Comparison of ENCODE assay signal across 9 cellular contexts in genomic region chr11:75536786-75537629, GRCh38. TPM values are rescaled to one million over a fixed set of nuclear protein-coding genes. Genes with fewer than 3 reads are reported as not detected.
A peak's percentile ranks its signal among the peaks of the same experiment; 100 is the strongest.
DNase-seq lines count a peak whose midpoint lies in the region; ATAC-seq and TF ChIP-seq lines count a peak whose summit lies in the region.
"Had no signal": no experiment of that assay in that cellular context is flagged by ENCODE, and none has a peak within 500 bp of the region (broad histone marks: within the 10 kb centered on the region; RNA-seq: fewer than 3 reads in every experiment).

No MANE protein-coding gene starts in this region.

- H3K27me3 Mint-ChIP-seq in activated T-cell treated with anti-CD3 and anti-CD28 coated beads, Interleukin-2, amount 50 U/mL, for 4 hours (ENCODE audit: low read depth): no peaks in the 10 kb centered on the region

- peak overlapping the region; percentile 23 for H3K4me3 Mint-ChIP-seq in activated T-cell treated with anti-CD3 and anti-CD28 coated beads, Interleukin-2, amount 50 U/mL, for 4 hours

- peak; percentile 86 for DNase-seq in Karpas-422
- peak; percentile 31 for DNase-seq in activated T-cell treated with anti-CD3 and anti-CD28 coated beads, Interleukin-2, amount 50 U/mL, for 4 hours
- DNase-seq in stimulated activated CD8-positive, alpha-beta memory T cell treated with anti-CD3 and anti-CD28 coated beads, Interleukin-15, amount 100 ng/mL, for 48 hours (ENCODE audit: low read depth in 2 of 2): peak; percentile 63 to 67
- DNase-seq in KG1 (lab: John Stamatoyannopoulos, UW): no peak
- DNase-seq in OCI-M2 (lab: John Stamatoyannopoulos, UW; ENCODE audit: unreplicated experiment): no peak
- no peak for DNase-seq in NCI-H2196 (lab: John Stamatoyannopoulos, UW; ENCODE audit: unreplicated experiment)

- peak overlapping the region; percentile 48 for H3K4me3 ChIP-seq in Karpas-422 (ENCODE audit: low read length)

- no peaks in the 10 kb centered on the region for H3K79me2 ChIP-seq in Karpas-422 (ENCODE audit: low read length)

- no peaks in the 10 kb centered on the region for H3K36me3 Mint-ChIP-seq in activated T-cell treated with anti-CD3 and anti-CD28 coated beads, Interleukin-2, amount 50 U/mL, for 4 hours (ENCODE audit: insufficient read depth)

- peaks cover 26% of the 10 kb centered on the region for H3K4me1 ChIP-seq in Karpas-422 (ENCODE audit: low read length)

- H3K9me2 ChIP-seq in Karpas-422 (replicated peaks; ENCODE audit: insufficient read depth, low read length): no peaks in the 10 kb centered on the region

- peak overlapping the region; percentile 72 for H3K4me2 ChIP-seq in Karpas-422 (ENCODE audit: low read depth, low read length, poor library complexity, severe bottlenecking)
- H3K4me2 ChIP-seq: KMS-11 had no signal

- H3K27ac ChIP-seq in Karpas-422 (ENCODE audit: low read length): peak overlapping the region; percentile 22
- H3K27ac ChIP-seq: KMS-11 had no signal

- peak overlapping the region; percentile 49 for H3K9ac ChIP-seq in Karpas-422 (ENCODE audit: low read length)
- H3K9ac ChIP-seq: KMS-11 had no signal

- H3K9me3 Mint-ChIP-seq in activated T-cell treated with anti-CD3 and anti-CD28 coated beads, Interleukin-2, amount 50 U/mL, for 4 hours: no peaks in the 10 kb centered on the region

- peak; percentile 73 for ATAC-seq in GM21526 (IDR thresholded peaks at IDR 0.05; ENCODE audit: low FRiP score, unreplicated experiment)
- peak; percentile 77 to 93 for ATAC-seq in activated T-cell treated with anti-CD3 and anti-CD28 coated beads, Interleukin-2, amount 50 U/mL, for 4 hours

- no peaks in the 10 kb centered on the region for H4K20me1 ChIP-seq in Karpas-422 (ENCODE audit: insufficient read depth, low read depth, low read length)

- no peaks in the 10 kb centered on the region for H3K27me3 ChIP-seq in Karpas-422 (ENCODE audit: low read length)

- H3K36me3 ChIP-seq in Karpas-422 (ENCODE audit: insufficient read depth, low read length): no peaks in the 10 kb centered on the region

- peak overlapping the region; percentile 72 for H2AFZ ChIP-seq in Karpas-422 (ENCODE audit: low read length)

- H3K9me3 ChIP-seq in Karpas-422 (ENCODE audit: low read length): no peaks in the 10 kb centered on the region

- peaks cover 39% of the 10 kb centered on the region for H3K4me1 Mint-ChIP-seq in activated T-cell treated with anti-CD3 and anti-CD28 coated beads, Interleukin-2, amount 50 U/mL, for 4 hours (ENCODE audit: low read depth)

- TF ChIP-seq CTCF in GM12873 (IDR thresholded peaks at IDR 0.05; ENCODE audit: insufficient read depth, low read depth, low read length, missing control alignments): peak; percentile 40

RNA-seq across cellular contexts. Expression of gene GDPD5, which starts 11.3 kb away (rescaled TPM):
- total RNA-seq in Karpas-422 (2014; rRNA removed; shearing (Covaris generic); ENCODE audit: low replicate concordance): 137 and 237 TPM in 2 replicates
- total RNA-seq in activated T-cell treated with anti-CD3 and anti-CD28 coated beads, Interleukin-2, amount 50 U/mL, for 4 hours: 10 to 100 TPM in 1 of 3 donors, 1 to 10 TPM in 2; 5.4 to 10.9 (median 9.8) TPM

RNA-seq across cellular contexts. Expression of gene SERPINH1, which starts 25.0 kb away (rescaled TPM):
- 10.5 and 16.1 TPM in 2 replicates for total RNA-seq in Karpas-422 (2014; rRNA removed; shearing (Covaris generic); ENCODE audit: low replicate concordance)
- 10 to 100 TPM; 17.6 to 19.8 (median 17.8) TPM for total RNA-seq in activated T-cell treated with anti-CD3 and anti-CD28 coated beads, Interleukin-2, amount 50 U/mL, for 4 hours

Comparison
In these comparisons a context has a peak if more than half of its experiments do, and no peak if none do; other contexts are left out.
1. DNase-seq: peak in Karpas-422 (single experiment), activated T-cell treated with anti-CD3 and anti-CD28 coated beads, Interleukin-2, amount 50 U/mL, for 4 hours (single experiment) and stimulated activated CD8-positive, alpha-beta memory T cell treated with anti-CD3 and anti-CD28 coated beads, Interleukin-15, amount 100 ng/mL, for 48 hours (2 of 2); none in KG1 (single experiment), OCI-M2 (single experiment) and NCI-H2196 (single experiment).
2. RNA of gene GDPD5, which starts 11.3 kb away (total RNA-seq): 137 to 237 TPM in Karpas-422; 5.4 to 10.9 TPM in activated T-cell treated with anti-CD3 and anti-CD28 coated beads, Interleukin-2, amount 50 U/mL, for 4 hours; every median in the first group is over 10 times any median in the second.